ENCODE assay signal across 26 cellular contexts in the genomic region with DNA sequence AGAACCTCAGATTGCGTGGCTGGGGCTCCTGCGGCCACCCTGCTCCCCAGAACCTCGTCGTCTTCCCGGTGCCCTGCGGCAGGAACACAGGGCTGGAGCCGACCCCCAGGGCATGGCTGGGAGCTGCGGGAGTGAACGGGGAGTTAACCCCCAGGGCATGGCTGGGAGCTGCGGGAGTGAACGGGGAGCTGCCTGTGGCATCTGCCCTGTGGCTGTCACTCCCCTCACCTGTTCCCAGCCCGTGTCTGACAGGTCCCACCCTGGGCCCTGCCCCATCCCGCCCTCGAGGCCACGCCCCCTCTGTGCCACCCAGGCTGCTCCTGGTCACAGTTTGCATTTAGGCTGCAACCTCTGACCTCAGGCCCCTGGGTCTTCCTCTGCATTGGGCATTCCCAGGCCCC.
"Had no signal": no experiment of that assay in that cellular context is flagged by ENCODE, and none has a peak within 500 bp of the region (broad histone marks: within the 10 kb centered on the region; RNA-seq: fewer than 3 reads in every experiment).

No MANE protein-coding gene starts in this region.

- H3K9me3 Mint-ChIP-seq: activated CD4-positive, alpha-beta memory T cell treated with anti-CD3 and anti-CD28 coated beads, Interleukin-2, amount 10 ng/mL, durations not matched to agents 7 days and 5 days; activated CD4-positive, alpha-beta T cell treated with anti-CD3 and anti-CD28 coated beads, Interleukin-2, amount 10 ng/mL, durations not matched to agents 7 days and 5 days; activated naive CD4-positive, alpha-beta T cell treated with anti-CD3 and anti-CD28 coated beads, Interleukin-2, amount 10 ng/mL, durations not matched to agents 7 days and 5 days; activated T-cell treated with anti-CD3 and anti-CD28 coated beads, Interleukin-2, amount 50 U/mL, for 24 hours; effector memory CD8-positive, alpha-beta T cell; mesothelial cell of epicardium; naive thymus-derived CD4-positive, alpha-beta T cell; stimulated activated memory B cell treated with anti-CD40 and anti-IgM and Interleukin-4, amounts not matched to agents 10 μg/mL and 1 μg/mL and 100 μg/mL, for 72 hours; stimulated activated naive CD8-positive, alpha-beta T cell treated with anti-CD3 and anti-CD28 coated beads, Interleukin-15, amount 100 ng/mL, for 72 hours had no signal

- H3K9ac ChIP-seq: parathyroid adenoma had no signal

- H3K9me3 ChIP-seq: gastroesophageal sphincter, psoas muscle had no signal

- H3K4me3 Mint-ChIP-seq: activated CD4-positive, alpha-beta memory T cell treated with anti-CD3 and anti-CD28 coated beads, Interleukin-2, amount 10 ng/mL, durations not matched to agents 7 days and 5 days; activated CD4-positive, alpha-beta T cell treated with anti-CD3 and anti-CD28 coated beads, Interleukin-2, amount 10 ng/mL, durations not matched to agents 7 days and 5 days; activated naive CD4-positive, alpha-beta T cell treated with anti-CD3 and anti-CD28 coated beads, Interleukin-2, amount 10 ng/mL, durations not matched to agents 7 days and 5 days; activated T-cell treated with anti-CD3 and anti-CD28 coated beads, Interleukin-2, amount 50 U/mL, for 24 hours; effector memory CD8-positive, alpha-beta T cell; mesothelial cell of epicardium; stimulated activated memory B cell treated with anti-CD40 and anti-IgM and Interleukin-4, amounts not matched to agents 10 μg/mL and 1 μg/mL and 100 μg/mL, for 72 hours; stimulated activated naive CD8-positive, alpha-beta T cell treated with anti-CD3 and anti-CD28 coated beads, Interleukin-15, amount 100 ng/mL, for 72 hours had no signal

- H3K36me3 ChIP-seq: brain microvascular endothelial cell, gastroesophageal sphincter had no signal

- H3K79me2 ChIP-seq: parathyroid adenoma had no signal

- H2AFZ ChIP-seq: parathyroid adenoma had no signal

- DNase-seq: activated CD4-positive, alpha-beta memory T cell treated with anti-CD3 and anti-CD28 coated beads, Interleukin-2, amount 10 ng/mL, durations not matched to agents 7 days and 5 days; activated CD4-positive, alpha-beta T cell treated with anti-CD3 and anti-CD28 coated beads for 1 hour; activated CD4-positive, alpha-beta T cell treated with anti-CD3 and anti-CD28 coated beads, Interleukin-2, amount 10 ng/mL, durations not matched to agents 7 days and 5 days; activated CD8-positive, alpha-beta memory T cell treated with anti-CD3 and anti-CD28 coated beads, Interleukin-2, amount 50 U/mL, for 48 hours; activated gamma-delta T cell; activated naive CD4-positive, alpha-beta T cell treated with anti-CD3 and anti-CD28 coated beads, Interleukin-2, amount 10 ng/mL, durations not matched to agents 7 days and 5 days; activated T-cell treated with anti-CD3 and anti-CD28 coated beads, Interleukin-2, amount 50 U/mL, for 24 hours; amniotic stem cell; brain microvascular endothelial cell; cortex of kidney; effector memory CD8-positive, alpha-beta T cell; erythroblast; hippocampal formation; left cardiac atrium; naive thymus-derived CD4-positive, alpha-beta T cell; occipital lobe; psoas muscle; stimulated activated CD4-positive, alpha-beta T cell treated with anti-CD3 and anti-CD28 coated beads, Interleukin-1b, Interleukin-23, amount 100 ng/mL, for 48 hours; stimulated activated CD4-positive, alpha-beta T cell treated with anti-CD3 and anti-CD28 coated beads, Interleukin-4, amount 100 ng/mL, for 4 hours; stimulated activated CD8-positive, alpha-beta memory T cell treated with anti-CD3 and anti-CD28 coated beads, Interleukin-4, amount 100 ng/mL, for 48 hours; stimulated activated naive CD8-positive, alpha-beta T cell treated with anti-CD3 and anti-CD28 coated beads, Interleukin-15, amount 100 ng/mL, for 72 hours had no signal

- H3K4me3 ChIP-seq: gastroesophageal sphincter, psoas muscle, smooth muscle cell had no signal

- H3K27ac ChIP-seq: brain microvascular endothelial cell, gastroesophageal sphincter, parathyroid adenoma, psoas muscle had no signal

- H3K36me3 Mint-ChIP-seq: activated naive CD4-positive, alpha-beta T cell treated with anti-CD3 and anti-CD28 coated beads, Interleukin-2, amount 10 ng/mL, durations not matched to agents 7 days and 5 days; mesothelial cell of epicardium; naive thymus-derived CD4-positive, alpha-beta T cell; stimulated activated memory B cell treated with anti-CD40 and anti-IgM and Interleukin-4, amounts not matched to agents 10 μg/mL and 1 μg/mL and 100 μg/mL, for 72 hours had no signal

- ATAC-seq: effector memory CD8-positive, alpha-beta T cell; gastroesophageal sphincter; left cardiac atrium; naive thymus-derived CD4-positive, alpha-beta T cell; stimulated activated memory B cell treated with anti-CD40 and anti-IgM and Interleukin-4, amounts not matched to agents 10 μg/mL and 1 μg/mL and 100 μg/mL, for 72 hours; stimulated activated naive CD8-positive, alpha-beta T cell treated with anti-CD3 and anti-CD28 coated beads, Interleukin-15, amount 100 ng/mL, for 72 hours had no signal

- H3K4me1 ChIP-seq: gastroesophageal sphincter, parathyroid adenoma, psoas muscle had no signal

- H3K27ac Mint-ChIP-seq: activated CD4-positive, alpha-beta memory T cell treated with anti-CD3 and anti-CD28 coated beads, Interleukin-2, amount 10 ng/mL, durations not matched to agents 7 days and 5 days; activated CD4-positive, alpha-beta T cell treated with anti-CD3 and anti-CD28 coated beads, Interleukin-2, amount 10 ng/mL, durations not matched to agents 7 days and 5 days; activated naive CD4-positive, alpha-beta T cell treated with anti-CD3 and anti-CD28 coated beads, Interleukin-2, amount 10 ng/mL, durations not matched to agents 7 days and 5 days; activated T-cell treated with anti-CD3 and anti-CD28 coated beads, Interleukin-2, amount 50 U/mL, for 24 hours; effector memory CD8-positive, alpha-beta T cell; mesothelial cell of epicardium; naive thymus-derived CD4-positive, alpha-beta T cell; stimulated activated memory B cell treated with anti-CD40 and anti-IgM and Interleukin-4, amounts not matched to agents 10 μg/mL and 1 μg/mL and 100 μg/mL, for 72 hours; stimulated activated naive CD8-positive, alpha-beta T cell treated with anti-CD3 and anti-CD28 coated beads, Interleukin-15, amount 100 ng/mL, for 72 hours had no signal

- H3K4me1 Mint-ChIP-seq: activated CD4-positive, alpha-beta memory T cell treated with anti-CD3 and anti-CD28 coated beads, Interleukin-2, amount 10 ng/mL, durations not matched to agents 7 days and 5 days; activated CD4-positive, alpha-beta T cell treated with anti-CD3 and anti-CD28 coated beads, Interleukin-2, amount 10 ng/mL, durations not matched to agents 7 days and 5 days; activated naive CD4-positive, alpha-beta T cell treated with anti-CD3 and anti-CD28 coated beads, Interleukin-2, amount 10 ng/mL, durations not matched to agents 7 days and 5 days; mesothelial cell of epicardium had no signal

- H3K4me2 ChIP-seq: smooth muscle cell had no signal

- H3K27me3 Mint-ChIP-seq: activated CD4-positive, alpha-beta memory T cell treated with anti-CD3 and anti-CD28 coated beads, Interleukin-2, amount 10 ng/mL, durations not matched to agents 7 days and 5 days; activated CD4-positive, alpha-beta T cell treated with anti-CD3 and anti-CD28 coated beads, Interleukin-2, amount 10 ng/mL, durations not matched to agents 7 days and 5 days; naive thymus-derived CD4-positive, alpha-beta T cell had no signal
